In the genomic region with DNA sequence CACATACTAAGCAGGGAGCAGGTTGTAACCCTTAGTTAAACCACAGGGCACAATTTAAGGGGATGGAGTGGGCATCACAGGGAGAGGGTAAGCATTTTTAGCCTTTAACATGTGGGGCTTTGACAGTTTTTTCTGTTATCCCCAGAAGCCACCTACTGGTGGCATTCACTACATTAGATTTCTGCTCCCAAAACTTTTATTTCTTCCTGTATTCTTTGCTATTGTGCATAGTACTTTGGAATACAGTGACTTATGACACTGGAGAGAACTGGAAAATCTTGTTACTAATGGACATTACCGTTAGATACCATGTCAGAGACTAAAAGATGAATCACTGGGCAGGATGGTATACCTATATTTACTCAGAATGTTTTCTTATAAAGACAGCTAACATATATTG, we compare ENCODE assay signal across 1 cellular context.
TF ChIP-seq lines count a peak whose summit lies in the region.

No MANE protein-coding gene starts in this region.

TF ChIP-seq in GM23338, 12 proteins besides CTCF, POLR2A, EP300 and RAD21 (continued from another document):
- TF ChIP-seq, protein P1, sequence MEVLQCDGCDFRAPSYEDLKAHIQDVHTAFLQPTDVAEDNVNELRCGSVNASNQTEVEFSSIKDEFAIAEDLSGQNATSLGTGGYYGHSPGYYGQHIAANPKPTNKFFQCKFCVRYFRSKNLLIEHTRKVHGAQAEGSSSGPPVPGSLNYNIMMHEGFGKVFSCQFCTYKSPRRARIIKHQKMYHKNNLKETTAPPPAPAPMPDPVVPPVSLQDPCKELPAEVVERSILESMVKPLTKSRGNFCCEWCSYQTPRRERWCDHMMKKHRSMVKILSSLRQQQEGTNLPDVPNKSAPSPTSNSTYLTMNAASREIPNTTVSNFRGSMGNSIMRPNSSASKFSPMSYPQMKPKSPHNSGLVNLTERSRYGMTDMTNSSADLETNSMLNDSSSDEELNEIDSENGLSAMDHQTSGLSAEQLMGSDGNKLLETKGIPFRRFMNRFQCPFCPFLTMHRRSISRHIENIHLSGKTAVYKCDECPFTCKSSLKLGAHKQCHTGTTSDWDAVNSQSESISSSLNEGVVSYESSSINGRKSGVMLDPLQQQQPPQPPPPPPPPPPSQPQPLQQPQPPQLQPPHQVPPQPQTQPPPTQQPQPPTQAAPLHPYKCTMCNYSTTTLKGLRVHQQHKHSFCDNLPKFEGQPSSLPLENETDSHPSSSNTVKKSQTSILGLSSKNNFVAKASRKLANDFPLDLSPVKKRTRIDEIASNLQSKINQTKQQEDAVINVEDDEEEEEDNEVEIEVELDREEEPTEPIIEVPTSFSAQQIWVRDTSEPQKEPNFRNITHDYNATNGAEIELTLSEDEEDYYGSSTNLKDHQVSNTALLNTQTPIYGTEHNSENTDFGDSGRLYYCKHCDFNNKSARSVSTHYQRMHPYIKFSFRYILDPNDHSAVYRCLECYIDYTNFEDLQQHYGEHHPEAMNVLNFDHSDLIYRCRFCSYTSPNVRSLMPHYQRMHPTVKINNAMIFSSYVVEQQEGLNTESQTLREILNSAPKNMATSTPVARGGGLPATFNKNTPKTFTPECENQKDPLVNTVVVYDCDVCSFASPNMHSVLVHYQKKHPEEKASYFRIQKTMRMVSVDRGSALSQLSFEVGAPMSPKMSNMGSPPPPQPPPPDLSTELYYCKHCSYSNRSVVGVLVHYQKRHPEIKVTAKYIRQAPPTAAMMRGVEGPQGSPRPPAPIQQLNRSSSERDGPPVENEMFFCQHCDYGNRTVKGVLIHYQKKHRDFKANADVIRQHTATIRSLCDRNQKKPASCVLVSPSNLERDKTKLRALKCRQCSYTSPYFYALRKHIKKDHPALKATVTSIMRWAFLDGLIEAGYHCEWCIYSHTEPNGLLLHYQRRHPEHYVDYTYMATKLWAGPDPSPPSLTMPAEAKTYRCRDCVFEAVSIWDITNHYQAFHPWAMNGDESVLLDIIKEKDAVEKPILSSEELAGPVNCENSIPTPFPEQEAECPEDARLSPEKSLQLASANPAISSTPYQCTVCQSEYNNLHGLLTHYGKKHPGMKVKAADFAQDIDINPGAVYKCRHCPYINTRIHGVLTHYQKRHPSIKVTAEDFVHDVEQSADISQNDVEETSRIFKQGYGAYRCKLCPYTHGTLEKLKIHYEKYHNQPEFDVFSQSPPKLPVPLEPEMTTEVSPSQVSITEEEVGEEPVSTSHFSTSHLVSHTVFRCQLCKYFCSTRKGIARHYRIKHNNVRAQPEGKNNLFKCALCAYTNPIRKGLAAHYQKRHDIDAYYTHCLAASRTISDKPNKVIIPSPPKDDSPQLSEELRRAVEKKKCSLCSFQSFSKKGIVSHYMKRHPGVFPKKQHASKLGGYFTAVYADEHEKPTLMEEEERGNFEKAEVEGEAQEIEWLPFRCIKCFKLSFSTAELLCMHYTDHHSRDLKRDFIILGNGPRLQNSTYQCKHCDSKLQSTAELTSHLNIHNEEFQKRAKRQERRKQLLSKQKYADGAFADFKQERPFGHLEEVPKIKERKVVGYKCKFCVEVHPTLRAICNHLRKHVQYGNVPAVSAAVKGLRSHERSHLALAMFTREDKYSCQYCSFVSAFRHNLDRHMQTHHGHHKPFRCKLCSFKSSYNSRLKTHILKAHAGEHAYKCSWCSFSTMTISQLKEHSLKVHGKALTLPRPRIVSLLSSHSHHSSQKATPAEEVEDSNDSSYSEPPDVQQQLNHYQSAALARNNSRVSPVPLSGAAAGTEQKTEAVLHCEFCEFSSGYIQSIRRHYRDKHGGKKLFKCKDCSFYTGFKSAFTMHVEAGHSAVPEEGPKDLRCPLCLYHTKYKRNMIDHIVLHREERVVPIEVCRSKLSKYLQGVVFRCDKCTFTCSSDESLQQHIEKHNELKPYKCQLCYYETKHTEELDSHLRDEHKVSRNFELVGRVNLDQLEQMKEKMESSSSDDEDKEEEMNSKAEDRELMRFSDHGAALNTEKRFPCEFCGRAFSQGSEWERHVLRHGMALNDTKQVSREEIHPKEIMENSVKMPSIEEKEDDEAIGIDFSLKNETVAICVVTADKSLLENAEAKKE (CRISPR knock-in tag; IDR thresholded peaks at IDR 0.05) = no peak
- TF ChIP-seq JUNB (IDR thresholded peaks at IDR 0.05; ENCODE audit: unreplicated experiment) (no peak), NANOG (IDR thresholded peaks at IDR 0.05; ENCODE audit: borderline replicate concordance) (no peak), EZH2 (IDR thresholded peaks at IDR 0.05; ENCODE audit: low read depth, unreplicated experiment) (no peak), REST (IDR thresholded peaks at IDR 0.05; ENCODE audit: unreplicated experiment) (no peak), ZNF331 (CRISPR knock-in tag; IDR thresholded peaks at IDR 0.05; ENCODE audit: low read depth) (no peak), STAT1 (IDR thresholded peaks at IDR 0.05; ENCODE audit: unreplicated experiment) (no peak), ZNF114 (CRISPR knock-in tag; IDR thresholded peaks at IDR 0.05) (no peak), EZH2phosphoT487 (IDR thresholded peaks at IDR 0.05; ENCODE audit: unreplicated experiment) (no peak)
- TF ChIP-seq, protein P2, sequence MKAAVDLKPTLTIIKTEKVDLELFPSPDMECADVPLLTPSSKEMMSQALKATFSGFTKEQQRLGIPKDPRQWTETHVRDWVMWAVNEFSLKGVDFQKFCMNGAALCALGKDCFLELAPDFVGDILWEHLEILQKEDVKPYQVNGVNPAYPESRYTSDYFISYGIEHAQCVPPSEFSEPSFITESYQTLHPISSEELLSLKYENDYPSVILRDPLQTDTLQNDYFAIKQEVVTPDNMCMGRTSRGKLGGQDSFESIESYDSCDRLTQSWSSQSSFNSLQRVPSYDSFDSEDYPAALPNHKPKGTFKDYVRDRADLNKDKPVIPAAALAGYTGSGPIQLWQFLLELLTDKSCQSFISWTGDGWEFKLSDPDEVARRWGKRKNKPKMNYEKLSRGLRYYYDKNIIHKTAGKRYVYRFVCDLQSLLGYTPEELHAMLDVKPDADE (IDR thresholded peaks at IDR 0.05) = no peak
